ENCODE assay signal across 2 cellular contexts in genomic region chr6:79399499-79399898, GRCh38.
TF ChIP-seq lines count a peak whose summit lies in the region.

No MANE protein-coding gene starts in this region.

TF ChIP-seq in GM23338, 12 proteins besides CTCF, POLR2A, EP300 and RAD21 (continued from another document):
- TF ChIP-seq, protein P1, sequence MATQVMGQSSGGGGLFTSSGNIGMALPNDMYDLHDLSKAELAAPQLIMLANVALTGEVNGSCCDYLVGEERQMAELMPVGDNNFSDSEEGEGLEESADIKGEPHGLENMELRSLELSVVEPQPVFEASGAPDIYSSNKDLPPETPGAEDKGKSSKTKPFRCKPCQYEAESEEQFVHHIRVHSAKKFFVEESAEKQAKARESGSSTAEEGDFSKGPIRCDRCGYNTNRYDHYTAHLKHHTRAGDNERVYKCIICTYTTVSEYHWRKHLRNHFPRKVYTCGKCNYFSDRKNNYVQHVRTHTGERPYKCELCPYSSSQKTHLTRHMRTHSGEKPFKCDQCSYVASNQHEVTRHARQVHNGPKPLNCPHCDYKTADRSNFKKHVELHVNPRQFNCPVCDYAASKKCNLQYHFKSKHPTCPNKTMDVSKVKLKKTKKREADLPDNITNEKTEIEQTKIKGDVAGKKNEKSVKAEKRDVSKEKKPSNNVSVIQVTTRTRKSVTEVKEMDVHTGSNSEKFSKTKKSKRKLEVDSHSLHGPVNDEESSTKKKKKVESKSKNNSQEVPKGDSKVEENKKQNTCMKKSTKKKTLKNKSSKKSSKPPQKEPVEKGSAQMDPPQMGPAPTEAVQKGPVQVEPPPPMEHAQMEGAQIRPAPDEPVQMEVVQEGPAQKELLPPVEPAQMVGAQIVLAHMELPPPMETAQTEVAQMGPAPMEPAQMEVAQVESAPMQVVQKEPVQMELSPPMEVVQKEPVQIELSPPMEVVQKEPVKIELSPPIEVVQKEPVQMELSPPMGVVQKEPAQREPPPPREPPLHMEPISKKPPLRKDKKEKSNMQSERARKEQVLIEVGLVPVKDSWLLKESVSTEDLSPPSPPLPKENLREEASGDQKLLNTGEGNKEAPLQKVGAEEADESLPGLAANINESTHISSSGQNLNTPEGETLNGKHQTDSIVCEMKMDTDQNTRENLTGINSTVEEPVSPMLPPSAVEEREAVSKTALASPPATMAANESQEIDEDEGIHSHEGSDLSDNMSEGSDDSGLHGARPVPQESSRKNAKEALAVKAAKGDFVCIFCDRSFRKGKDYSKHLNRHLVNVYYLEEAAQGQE (IDR thresholded peaks at IDR 0.05; ENCODE audit: unreplicated experiment): no peak
- TF ChIP-seq ZNF462 (CRISPR knock-in tag; IDR thresholded peaks at IDR 0.05): no peak
- TF ChIP-seq STAT1 (IDR thresholded peaks at IDR 0.05; ENCODE audit: unreplicated experiment): no peak
- TF ChIP-seq NANOG (IDR thresholded peaks at IDR 0.05; ENCODE audit: borderline replicate concordance): no peak
- no peak for TF ChIP-seq CREB1 (CRISPR knock-in tag; IDR thresholded peaks at IDR 0.05; ENCODE audit: low read depth)
- TF ChIP-seq ZNF114 (CRISPR knock-in tag; IDR thresholded peaks at IDR 0.05): no peak
- no peak for TF ChIP-seq EZH2phosphoT487 (IDR thresholded peaks at IDR 0.05; ENCODE audit: unreplicated experiment)

TF ChIP-seq in WTC11, 78 proteins besides CTCF, POLR2A, EP300 and RAD21 (continued from another document):
- no peak for TF ChIP-seq OVOL2 (CRISPR knock-in tag; IDR thresholded peaks at IDR 0.05; ENCODE audit: borderline replicate concordance)
